1 cellular context compared by ENCODE assay signal in genomic region chr6:121657972-121658371, GRCh38.
TF ChIP-seq lines count a peak whose summit lies in the region.

No MANE protein-coding gene starts in this region.

TF ChIP-seq in HCT116, 20 proteins besides CTCF, POLR2A, EP300 and RAD21:
- no peak for TF ChIP-seq ZBTB33 (IDR thresholded peaks at IDR 0.05; ENCODE audit: extremely low read depth, insufficient replicate concordance, low read length)
